Comparison of ENCODE assay signal across 8 cellular contexts in the genomic region with DNA sequence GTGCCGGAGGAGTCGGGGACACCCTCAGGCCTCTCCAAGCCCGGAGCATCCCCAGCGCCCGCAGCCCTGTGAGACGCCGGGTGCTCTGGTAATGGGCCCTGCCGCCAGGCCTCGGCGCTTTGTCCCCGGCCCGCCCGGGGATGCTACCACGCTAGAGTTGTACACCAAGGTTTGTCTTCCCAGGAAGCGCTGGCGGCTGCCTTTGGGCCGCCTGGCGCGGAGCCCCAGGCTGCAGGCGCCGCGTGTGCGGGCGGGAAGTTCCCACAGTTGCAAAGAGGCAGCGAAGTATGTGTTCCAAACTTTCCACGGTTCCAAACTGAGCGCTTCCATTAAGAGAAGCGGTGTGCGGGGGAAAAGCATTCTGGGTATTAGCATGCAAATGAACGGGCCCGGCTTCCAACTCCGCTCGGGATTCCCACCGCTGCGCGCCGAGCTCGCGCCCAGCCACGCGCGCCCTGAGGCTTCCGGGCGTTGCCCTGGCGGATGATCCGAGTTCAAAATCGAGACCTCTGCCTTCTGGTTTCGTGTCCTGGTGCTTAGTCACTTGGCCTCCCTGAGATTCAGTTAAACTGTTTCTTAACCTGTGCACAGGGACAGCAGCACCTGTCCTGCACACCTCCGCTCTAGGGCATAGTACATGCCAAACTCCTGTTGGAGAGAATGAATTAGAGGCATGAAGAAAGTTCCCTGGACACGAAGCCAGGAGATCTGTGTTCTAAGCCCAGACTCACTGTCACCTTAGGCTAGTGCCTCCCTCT. TPM values are rescaled to one million over a fixed set of nuclear protein-coding genes. Genes with fewer than 3 reads are reported as not detected.
DNase-seq lines count a peak whose midpoint lies in the region; ATAC-seq, FAIRE-seq and TF ChIP-seq lines count a peak whose summit lies in the region.

No MANE protein-coding gene starts in this region.

- H3K36me3 Mint-ChIP-seq in activated naive CD8-positive, alpha-beta T cell treated with anti-CD3 and anti-CD28 coated beads, Interleukin-2, amount 10 ng/mL, durations not matched to agents 7 days and 5 days, result peaks cover 11% of the 10 kb centered on the region
- no peaks in the 10 kb centered on the region for H3K36me3 Mint-ChIP-seq in osteocyte (ENCODE audit: unreplicated experiment)
- H3K36me3 Mint-ChIP-seq in type B pancreatic cell, result peaks cover 7% of the 10 kb centered on the region

- POLR2A ChIA-PET in activated naive CD8-positive, alpha-beta T cell treated with anti-CD3 and anti-CD28 coated beads, Interleukin-2, amount 10 ng/mL, durations not matched to agents 7 days and 5 days (lab: Charles Lee), result interaction anchor here (0.5 to 2.2 kb wide), 14 partner anchors 24 to 407 kb away, joined by 3 to 44 read pairs (median 8); a partner anchor contains a TSS

- no peaks in the 10 kb centered on the region for H3K27me3 Mint-ChIP-seq in activated naive CD8-positive, alpha-beta T cell treated with anti-CD3 and anti-CD28 coated beads, Interleukin-2, amount 10 ng/mL, durations not matched to agents 7 days and 5 days
- H3K27me3 Mint-ChIP-seq in osteocyte (ENCODE audit: unreplicated experiment), result no peaks in the 10 kb centered on the region
- H3K27me3 Mint-ChIP-seq in type B pancreatic cell, result no peaks in the 10 kb centered on the region

- FAIRE-seq in G401.6 (lab: Jason Lieb, UNC), result peak; percentile 28

- TF ChIP-seq CTCF in osteocyte (IDR thresholded peaks at IDR 0.05), result no peak
- TF ChIP-seq CTCF in type B pancreatic cell (conservative IDR thresholded peaks at IDR 0.05), result no peak

- H3K4me3 Mint-ChIP-seq in activated naive CD8-positive, alpha-beta T cell treated with anti-CD3 and anti-CD28 coated beads, Interleukin-2, amount 10 ng/mL, durations not matched to agents 7 days and 5 days, result peak overlapping the region; percentile 84
- H3K4me3 Mint-ChIP-seq in osteocyte (ENCODE audit: unreplicated experiment) (peak overlapping the region; percentile 82), type B pancreatic cell (peak overlapping the region; percentile 93)

- H3K9me3 Mint-ChIP-seq in activated naive CD8-positive, alpha-beta T cell treated with anti-CD3 and anti-CD28 coated beads, Interleukin-2, amount 10 ng/mL, durations not matched to agents 7 days and 5 days, result no peaks in the 10 kb centered on the region
- H3K9me3 Mint-ChIP-seq in osteocyte (ENCODE audit: unreplicated experiment) (no peaks in the 10 kb centered on the region), type B pancreatic cell (no peaks in the 10 kb centered on the region)

- H3K27ac Mint-ChIP-seq in activated naive CD8-positive, alpha-beta T cell treated with anti-CD3 and anti-CD28 coated beads, Interleukin-2, amount 10 ng/mL, durations not matched to agents 7 days and 5 days, result peak overlapping the region; percentile 91
- H3K27ac Mint-ChIP-seq in osteocyte (ENCODE audit: unreplicated experiment) (peak overlapping the region; percentile 89), type B pancreatic cell (peak overlapping the region; percentile 93)

- intact Hi-C loops in Right ventricle myocardium inferior (cut with DNase I), result loop anchor here (5.0 kb wide), 1 partner anchor 55 kb away; a partner anchor contains a TSS

- DNase-seq in LoVo (ENCODE audit: low spot score), result peak; percentile 63
- DNase-seq in SKM-1 (lab: John Stamatoyannopoulos, UW; ENCODE audit: unreplicated experiment), result peak; percentile 32
- peak; percentile 69 for DNase-seq in activated naive CD8-positive, alpha-beta T cell treated with anti-CD3 and anti-CD28 coated beads, Interleukin-2, amount 10 ng/mL, durations not matched to agents 7 days and 5 days
- peak; percentile 86 for DNase-seq in Right ventricle myocardium inferior (ENCODE audit: missing footprints)
- DNase-seq in osteocyte (ENCODE audit: extremely low spot score, unreplicated experiment), result peak; percentile 87
- peak; percentile 82 for DNase-seq in type B pancreatic cell (ENCODE audit: extremely low spot score, unreplicated experiment)

- ATAC-seq in activated naive CD8-positive, alpha-beta T cell treated with anti-CD3 and anti-CD28 coated beads, Interleukin-2, amount 10 ng/mL, durations not matched to agents 7 days and 5 days (ENCODE audit: low read depth), result peak; percentile 21
- peak; percentile 61 for ATAC-seq in Right ventricle myocardium inferior
- no peak for ATAC-seq in HG02840 (IDR thresholded peaks at IDR 0.05; ENCODE audit: low FRiP score, unreplicated experiment)

- H3K4me1 Mint-ChIP-seq in activated naive CD8-positive, alpha-beta T cell treated with anti-CD3 and anti-CD28 coated beads, Interleukin-2, amount 10 ng/mL, durations not matched to agents 7 days and 5 days, result peaks cover 31% of the 10 kb centered on the region
- H3K4me1 Mint-ChIP-seq in osteocyte (ENCODE audit: unreplicated experiment), result peaks cover 44% of the 10 kb centered on the region
- H3K4me1 Mint-ChIP-seq in type B pancreatic cell (ENCODE audit: unreplicated experiment), result peaks cover 35% of the 10 kb centered on the region

RNA-seq across cellular contexts. Expression of a gene that starts 1.3 kb away (rescaled TPM):
- 10 to 100 TPM; 36.2 to 37.2 TPM for total RNA-seq in activated naive CD8-positive, alpha-beta T cell treated with anti-CD3 and anti-CD28 coated beads, Interleukin-2, amount 10 ng/mL, durations not matched to agents 7 days and 5 days
- total RNA-seq in Right ventricle myocardium inferior (9.7 TPM), osteocyte (27.6 and 29.0 TPM in 2 replicates), type B pancreatic cell (ENCODE audit: low replicate concordance) (40.9 and 57.8 TPM in 2 replicates)

RNA-seq across cellular contexts. Expression of a gene that starts 52.0 kb away (rescaled TPM):
- 10 to 100 TPM; 71.9 to 87.8 TPM for total RNA-seq in activated naive CD8-positive, alpha-beta T cell treated with anti-CD3 and anti-CD28 coated beads, Interleukin-2, amount 10 ng/mL, durations not matched to agents 7 days and 5 days
- total RNA-seq in Right ventricle myocardium inferior, result 59.3 TPM
- total RNA-seq in osteocyte, result 49.2 and 69.4 TPM in 2 replicates
- total RNA-seq in type B pancreatic cell (ENCODE audit: low replicate concordance), result 72.9 and 74.1 TPM in 2 replicates

RNA-seq across cellular contexts. Expression of a gene that starts 55.1 kb away (rescaled TPM):
- 100 to 1,000 TPM; 110 to 125 TPM for total RNA-seq in activated naive CD8-positive, alpha-beta T cell treated with anti-CD3 and anti-CD28 coated beads, Interleukin-2, amount 10 ng/mL, durations not matched to agents 7 days and 5 days
- 13.7 TPM for total RNA-seq in Right ventricle myocardium inferior
- 10.3 and 13.0 TPM in 2 replicates for total RNA-seq in osteocyte
- total RNA-seq in type B pancreatic cell (ENCODE audit: low replicate concordance), result 21.0 and 36.8 TPM in 2 replicates

Comparison
In these comparisons a context has a peak if more than half of its experiments do, and no peak if none do; other contexts are left out.
1. DNase-seq: peak in every context shown above with its lines; median percentile 87 in osteocyte; 86 in Right ventricle myocardium inferior; 82 in type B pancreatic cell; 69 in activated naive CD8-positive, alpha-beta T cell treated with anti-CD3 and anti-CD28 coated beads, Interleukin-2, amount 10 ng/mL, durations not matched to agents 7 days and 5 days; 63 in LoVo; 32 in SKM-1.